13 cellular contexts compared by ENCODE assay signal in the genomic region with DNA sequence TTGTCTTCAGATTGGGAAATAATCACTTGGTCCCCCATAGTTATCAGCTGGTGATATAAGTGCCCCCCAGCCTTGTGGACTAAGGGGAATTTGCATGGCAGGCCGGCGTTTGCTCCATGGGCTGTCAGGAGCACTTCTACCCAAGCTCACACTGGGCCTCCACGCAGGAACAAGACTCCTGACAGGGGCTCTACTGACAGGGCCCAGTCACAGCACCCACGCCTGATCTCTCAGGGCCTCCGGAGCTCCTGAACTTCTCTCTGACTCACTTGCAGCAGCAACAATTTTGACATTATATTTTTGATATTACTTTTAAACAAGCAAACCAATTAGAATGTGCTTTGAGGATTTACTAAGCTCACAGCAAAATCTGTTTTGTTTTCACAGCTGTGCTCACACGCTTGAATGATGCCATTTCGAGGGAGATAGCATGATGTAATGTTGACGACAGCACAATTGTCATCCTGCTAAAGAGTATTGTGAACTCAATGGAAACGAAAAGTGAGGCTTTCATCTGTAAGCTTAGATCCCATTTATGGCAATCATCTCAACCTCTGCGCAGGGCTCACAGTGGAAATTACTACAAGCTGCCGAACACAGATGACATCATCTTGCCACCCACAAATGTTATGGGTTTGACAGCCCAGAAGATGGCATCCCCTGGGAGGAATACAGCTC. TPM values are rescaled to one million over a fixed set of nuclear protein-coding genes. Genes with fewer than 3 reads are reported as not detected.
DNase-seq lines count a peak whose midpoint lies in the region; ATAC-seq, FAIRE-seq and TF ChIP-seq lines count a peak whose summit lies in the region.
"Had no signal": no experiment of that assay in that cellular context is flagged by ENCODE, and none has a peak within 500 bp of the region (broad histone marks: within the 10 kb centered on the region; RNA-seq: fewer than 3 reads in every experiment).

No MANE protein-coding gene starts in this region.

- no peak for TF ChIP-seq RAD21 in neural cell (conservative IDR thresholded peaks at IDR 0.05)

- DNase-seq in GM18507 (ENCODE audit: extremely low spot score, insufficient read length, low read depth) (no peak), OCI-LY7 (ENCODE audit: low spot score) (no peak), OCI-M1 (lab: John Stamatoyannopoulos, UW) (no peak), Kasumi-1 (lab: John Stamatoyannopoulos, UW) (no peak), NCI-H774 (lab: John Stamatoyannopoulos, UW) (no peak)
- DNase-seq: activated T-cell treated with anti-CD3 and anti-CD28 coated beads, Interleukin-2, amount 50 U/mL, for 72 hours; cortex of kidney; NCI-H510A treated with DMSO at 0.1 percent for 48 hours; stimulated activated CD4-positive, alpha-beta T cell treated with anti-CD3 and anti-CD28 coated beads, Interleukin-4, amount 100 ng/mL, for 24 hours; T-helper 9 cell had no signal

- no peaks in the 10 kb centered on the region for H3K9me3 ChIP-seq in OCI-LY7 (ENCODE audit: low read length)
- no peaks in the 10 kb centered on the region for H3K9me3 ChIP-seq in neural cell (ENCODE audit: low read length)

- H2AFZ ChIP-seq in OCI-LY7 (ENCODE audit: low read length) (peak overlapping the region; percentile 89), neural cell (ENCODE audit: low read depth, low read length) (no peak overlapping the region)

- peak; percentile 5 for FAIRE-seq in GM18507 (lab: Jason Lieb, UNC)

- no peaks in the 10 kb centered on the region for H3K79me2 ChIP-seq in OCI-LY7 (ENCODE audit: insufficient read depth, low read depth, low read length)
- H3K79me2 ChIP-seq in neural cell (replicated peaks; ENCODE audit: insufficient read depth, low read length), result no peaks in the 10 kb centered on the region

- no peak for TF ChIP-seq CTCF in OCI-LY7 (conservative IDR thresholded peaks at IDR 0.05; ENCODE audit: low read length)
- TF ChIP-seq CTCF in neural cell (IDR thresholded peaks at IDR 0.05; ENCODE audit: poor library complexity, severe bottlenecking), result no peak

- CTCF ChIA-PET in OCI-LY7 (lab: Charles Lee; ENCODE audit: unreplicated experiment), result interaction anchor here (1.0 to 1.4 kb wide), 6 partner anchors 16 to 39 kb away, joined by 3 to 9 read pairs (median 3); no protein-coding TSS in a partner anchor

- ATAC-seq in HG02642 (IDR thresholded peaks at IDR 0.05; ENCODE audit: poor library complexity, unreplicated experiment), result peak; percentile 71
- ATAC-seq in GM21576 (IDR thresholded peaks at IDR 0.05; ENCODE audit: unreplicated experiment), result no peak

- no peaks in the 10 kb centered on the region for H3K27me3 ChIP-seq in neural cell (ENCODE audit: insufficient read depth, low read depth, low read length)

- intact Hi-C loops in OCI-LY7 (cut with micrococcal nuclease; ENCODE audit: unreplicated experiment), result no loop called here

- TF ChIP-seq EP300 in neural cell (conservative IDR thresholded peaks at IDR 0.05; ENCODE audit: poor library complexity, severe bottlenecking), result peak; percentile 92

- peak overlapping the region; percentile 36 for H3K4me2 ChIP-seq in OCI-LY7 (ENCODE audit: low read length)
- peak overlapping the region; percentile 31 for H3K4me2 ChIP-seq in neural cell (ENCODE audit: low read length)

- no peaks in the 10 kb centered on the region for H4K20me1 ChIP-seq in OCI-LY7 (ENCODE audit: insufficient read depth, low read length)
- no peaks in the 10 kb centered on the region for H4K20me1 ChIP-seq in neural cell (ENCODE audit: insufficient read depth)

- BruUV-seq in OCI-LY7 (replicated peaks; lab: Mats Ljungman, UMichigan), result no TSS peak

- H3F3A ChIP-seq in neural cell (ENCODE audit: insufficient read depth, low read length, poor library complexity, severe bottlenecking), result no peaks in the 10 kb centered on the region

- H3K9me2 ChIP-seq in OCI-LY7 (ENCODE audit: insufficient read depth, low read length) (no peaks in the 10 kb centered on the region), neural cell (ENCODE audit: insufficient read depth, low read length) (no peaks in the 10 kb centered on the region)

- H3K9ac ChIP-seq in neural cell (ENCODE audit: low read length), result peak overlapping the region; percentile 65

- no peak overlapping the region for H3K4me3 ChIP-seq in OCI-LY7 (ENCODE audit: low read depth, low read length, poor library complexity, severe bottlenecking)
- peak overlapping the region; percentile 37 for H3K4me3 ChIP-seq in neural cell (ENCODE audit: low read length)

- peaks cover 20% of the 10 kb centered on the region for H3K4me1 ChIP-seq in OCI-LY7 (ENCODE audit: insufficient read depth, low read length, poor library complexity, severe bottlenecking)

- POLR2A ChIA-PET in OCI-LY7 (lab: Charles Lee), result interaction anchor here (0.5 to 5.3 kb wide), 17 partner anchors 11 to 163 kb away, joined by 3 to 58 read pairs (median 4); a partner anchor contains a TSS

- H3K36me3 ChIP-seq in OCI-LY7 (ENCODE audit: insufficient read depth, low read length) (no peaks in the 10 kb centered on the region), neural cell (ENCODE audit: insufficient read depth, low read length) (no peaks in the 10 kb centered on the region)

- H3K27ac ChIP-seq in OCI-LY7 (ENCODE audit: low read depth, low read length, poor library complexity, severe bottlenecking), result no peak overlapping the region
- H3K27ac ChIP-seq in neural cell (ENCODE audit: low read length), result peak overlapping the region; percentile 93

TF ChIP-seq in neural cell, 6 proteins besides CTCF, POLR2A, EP300 and RAD21:
- TF ChIP-seq POLR2AphosphoS5 (IDR thresholded peaks at IDR 0.05), result peak; percentile 72
- no peak for TF ChIP-seq SMC3 (conservative IDR thresholded peaks at IDR 0.05; ENCODE audit: poor library complexity)
- TF ChIP-seq MXI1 (conservative IDR thresholded peaks at IDR 0.05; ENCODE audit: poor library complexity, severe bottlenecking), result no peak
- no peak for TF ChIP-seq TAF1 (IDR thresholded peaks at IDR 0.05; ENCODE audit: low read depth)
- TF ChIP-seq EZH2 (IDR thresholded peaks at IDR 0.05; ENCODE audit: borderline replicate concordance, insufficient read depth, low read length, poor library complexity, severe bottlenecking), result no peak
- TF ChIP-seq, protein P1, sequence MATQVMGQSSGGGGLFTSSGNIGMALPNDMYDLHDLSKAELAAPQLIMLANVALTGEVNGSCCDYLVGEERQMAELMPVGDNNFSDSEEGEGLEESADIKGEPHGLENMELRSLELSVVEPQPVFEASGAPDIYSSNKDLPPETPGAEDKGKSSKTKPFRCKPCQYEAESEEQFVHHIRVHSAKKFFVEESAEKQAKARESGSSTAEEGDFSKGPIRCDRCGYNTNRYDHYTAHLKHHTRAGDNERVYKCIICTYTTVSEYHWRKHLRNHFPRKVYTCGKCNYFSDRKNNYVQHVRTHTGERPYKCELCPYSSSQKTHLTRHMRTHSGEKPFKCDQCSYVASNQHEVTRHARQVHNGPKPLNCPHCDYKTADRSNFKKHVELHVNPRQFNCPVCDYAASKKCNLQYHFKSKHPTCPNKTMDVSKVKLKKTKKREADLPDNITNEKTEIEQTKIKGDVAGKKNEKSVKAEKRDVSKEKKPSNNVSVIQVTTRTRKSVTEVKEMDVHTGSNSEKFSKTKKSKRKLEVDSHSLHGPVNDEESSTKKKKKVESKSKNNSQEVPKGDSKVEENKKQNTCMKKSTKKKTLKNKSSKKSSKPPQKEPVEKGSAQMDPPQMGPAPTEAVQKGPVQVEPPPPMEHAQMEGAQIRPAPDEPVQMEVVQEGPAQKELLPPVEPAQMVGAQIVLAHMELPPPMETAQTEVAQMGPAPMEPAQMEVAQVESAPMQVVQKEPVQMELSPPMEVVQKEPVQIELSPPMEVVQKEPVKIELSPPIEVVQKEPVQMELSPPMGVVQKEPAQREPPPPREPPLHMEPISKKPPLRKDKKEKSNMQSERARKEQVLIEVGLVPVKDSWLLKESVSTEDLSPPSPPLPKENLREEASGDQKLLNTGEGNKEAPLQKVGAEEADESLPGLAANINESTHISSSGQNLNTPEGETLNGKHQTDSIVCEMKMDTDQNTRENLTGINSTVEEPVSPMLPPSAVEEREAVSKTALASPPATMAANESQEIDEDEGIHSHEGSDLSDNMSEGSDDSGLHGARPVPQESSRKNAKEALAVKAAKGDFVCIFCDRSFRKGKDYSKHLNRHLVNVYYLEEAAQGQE (IDR thresholded peaks at IDR 0.05; ENCODE audit: borderline replicate concordance), result peak; percentile 71

RNA-seq across cellular contexts. Expression of a gene that starts 28.7 kb away (rescaled TPM):
- total RNA-seq in OCI-LY7 (2014; rRNA removed; shearing (Covaris generic)), result 280 and 319 TPM in 2 replicates
- total RNA-seq in OCI-LY7 (2022), result 312 and 363 TPM in 2 replicates
- polyA plus RNA-seq in neural cell, result 34.9 and 37.7 TPM in 2 replicates
- 30.9 and 34.7 TPM in 2 replicates for polyA minus RNA-seq in neural cell
